ENCODE assay signal across 8 cellular contexts in the genomic region with DNA sequence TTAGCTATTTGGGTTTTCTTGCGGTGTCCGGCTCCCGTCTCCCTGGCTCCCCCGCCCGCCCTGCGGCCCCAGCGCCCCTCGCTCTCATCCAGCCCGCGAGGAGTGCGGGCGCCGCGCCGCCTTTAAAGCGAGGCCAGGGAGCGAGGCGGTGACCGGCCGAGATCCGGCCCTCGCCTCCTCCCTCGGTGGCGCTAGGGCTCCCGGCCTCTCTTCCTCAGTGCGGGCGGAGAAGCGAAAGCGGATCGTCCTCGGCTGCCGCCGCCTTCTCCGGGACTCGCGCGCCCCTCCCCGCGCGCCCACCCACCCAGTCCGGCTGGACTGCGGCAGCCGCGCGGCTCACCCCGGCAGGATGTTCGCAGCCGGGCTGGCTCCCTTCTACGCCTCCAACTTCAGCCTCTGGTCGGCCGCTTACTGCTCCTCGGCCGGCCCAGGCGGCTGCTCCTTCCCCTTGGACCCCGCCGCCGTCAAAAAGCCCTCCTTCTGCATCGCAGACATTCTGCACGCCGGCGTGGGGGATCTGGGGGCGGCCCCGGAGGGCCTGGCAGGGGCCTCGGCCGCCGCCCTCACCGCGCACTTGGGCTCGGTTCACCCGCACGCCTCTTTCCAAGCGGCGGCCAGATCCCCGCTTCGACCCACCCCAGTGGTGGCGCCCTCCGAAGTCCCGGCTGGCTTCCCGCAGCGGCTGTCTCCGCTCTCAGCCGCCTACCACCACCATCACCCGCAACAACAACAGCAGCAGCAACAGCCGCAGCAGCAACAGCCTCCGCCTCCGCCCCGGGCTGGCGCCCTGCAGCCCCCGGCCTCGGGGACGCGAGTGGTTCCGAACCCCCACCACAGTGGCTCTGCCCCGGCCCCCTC. TPM values are rescaled to one million over a fixed set of nuclear protein-coding genes. Genes with fewer than 3 reads are reported as not detected.
DNase-seq lines count a peak whose midpoint lies in the region; ATAC-seq and TF ChIP-seq lines count a peak whose summit lies in the region.

No MANE protein-coding gene starts in this region.

- H3K9me3 ChIP-seq in MM.1S (replicated peaks; ENCODE audit: insufficient read depth, low read length) (no peaks in the 10 kb centered on the region), adrenal gland (replicated peaks in 1 of 3) (no peaks in the 10 kb centered on the region)

- DNase-seq in NOMO-1 treated with dmso at 0.1 percent for 144 hours (lab: John Stamatoyannopoulos, UW; ENCODE audit: unreplicated experiment) (peak; percentile 53), NOMO-1 treated with DMSO at 0.1 percent for 48 hours (lab: John Stamatoyannopoulos, UW; ENCODE audit: unreplicated experiment) (no peak), MM.1S (peak; percentile 65), adrenal gland (peak in 5 of 7 donors; percentile 39 to 57 (median 48)), skeletal muscle cell (ENCODE audit: low read depth) (no peak)
- no peak for DNase-seq in central memory CD4-positive, alpha-beta T cell

- peak; percentile 40 for ATAC-seq in GM21619 (IDR thresholded peaks at IDR 0.05; ENCODE audit: unreplicated experiment)

- H3K9ac ChIP-seq in MM.1S (ENCODE audit: low read length) = peak overlapping the region; percentile 66; the same call in 1 of the 2 replicates

- H2AFZ ChIP-seq in MM.1S (ENCODE audit: low read length) = peak overlapping the region; percentile 97

- H3K4me2 ChIP-seq in MM.1S (ENCODE audit: low read depth, low read length) = peak overlapping the region; percentile 79

- H3F3A ChIP-seq in MM.1S (ENCODE audit: insufficient read depth, low read length) = 0 out of 2 replicates have a peak, but pooled peaks cover 3% of the 10 kb centered on the region

- intact Hi-C loops in adrenal gland (cut with DNase I) = loop anchor here (10.0 kb wide), 2 partner anchors 325 to 555 kb away; no protein-coding TSS in a partner anchor

- TF ChIP-seq POLR2A in adrenal gland (IDR thresholded peaks at IDR 0.05) = peak; percentile 17 to 18

- H3K9me2 ChIP-seq in MM.1S (replicated peaks; ENCODE audit: insufficient read depth, low read length) = no peaks in the 10 kb centered on the region

- H3K4me3 ChIP-seq in MM.1S (ENCODE audit: low read length) (peak overlapping the region; percentile 88), adrenal gland (peak overlapping the region; percentile 50 to 90 (median 68)), iPS-11a (ENCODE audit: low read depth, low read length) (peak overlapping the region; percentile 17), skeletal muscle cell (ENCODE audit: low read depth, low read length) (peak overlapping the region; percentile 84)

- H3K79me2 ChIP-seq in MM.1S (ENCODE audit: low read length) = no peaks in the 10 kb centered on the region

- H4K20me1 ChIP-seq in MM.1S (ENCODE audit: insufficient read depth, low read length) = no peaks in the 10 kb centered on the region

- peak overlapping the region; percentile 49; the same call in 1 of the 2 replicates for H3K27ac ChIP-seq in MM.1S (ENCODE audit: low read length)
- peak overlapping the region; percentile 33 to 92 (median 87) for H3K27ac ChIP-seq in adrenal gland

- H3K4me1 ChIP-seq in MM.1S (ENCODE audit: low read length) (peaks cover 7% of the 10 kb centered on the region; the same call in 1 of the 2 replicates), adrenal gland (replicated peaks in 1 of 2) (peaks cover 4 to 5% of the 10 kb centered on the region in 2 donors)

- no peaks in the 10 kb centered on the region for H3K27me3 ChIP-seq in MM.1S (replicated peaks; ENCODE audit: insufficient read depth, low read length)
- H3K27me3 ChIP-seq in adrenal gland = peaks cover 6% of the 10 kb centered on the region

- TF ChIP-seq CTCF in MM.1S (IDR thresholded peaks at IDR 0.05; ENCODE audit: low read length) (peak; percentile 20; the same call in 1 of the 2 replicates), adrenal gland (IDR thresholded peaks at IDR 0.05) (no peak)

- H3K36me3 ChIP-seq in MM.1S (replicated peaks; ENCODE audit: insufficient read depth, low read length) (no peaks in the 10 kb centered on the region), adrenal gland (replicated peaks in 1 of 2) (peaks cover 0 to 13% of the 10 kb centered on the region in 2 donors)

- WGBS in adrenal gland, 4 donors = 0 to 1% (median 0%) methylated on average over 30 to 94 of the region's 94 CpGs

RNA-seq across cellular contexts. Expression of gene HLX, which starts 0.5 kb away (rescaled TPM):
- total RNA-seq in adrenal gland = 10 to 100 TPM in 2 of 8 donors, 1 to 10 TPM in 6; 4.5 to 13.8 (median 7.0) TPM
- 1 to 10 TPM in 2 of 3 donors, under 1 TPM in 1; 0.81 to 9.6 (median 8.1) TPM for polyA plus RNA-seq in adrenal gland

Comparison
In these comparisons a context has a peak if more than half of its experiments do, and no peak if none do; other contexts are left out.
1. DNase-seq: peak in NOMO-1 treated with dmso at 0.1 percent for 144 hours (single experiment), MM.1S (single experiment) and adrenal gland (5 of 7); none in NOMO-1 treated with DMSO at 0.1 percent for 48 hours (single experiment), skeletal muscle cell (single experiment) and central memory CD4-positive, alpha-beta T cell (single experiment).
2. H3K4me3 ChIP-seq: peak in every context shown above with its lines; median percentile 88 in MM.1S; 84 in skeletal muscle cell; 68 in adrenal gland; 17 in iPS-11a.